ENCODE assay signal across 11 cellular contexts in genomic region chr1:156113263-156114004, GRCh38. TPM values are rescaled to one million over a fixed set of nuclear protein-coding genes. Genes with fewer than 3 reads are reported as not detected.
DNase-seq lines count a peak whose midpoint lies in the region; ATAC-seq, FAIRE-seq and TF ChIP-seq lines count a peak whose summit lies in the region.
"Had no signal": no experiment of that assay in that cellular context is flagged by ENCODE, and none has a peak within 500 bp of the region (broad histone marks: within the 10 kb centered on the region; RNA-seq: fewer than 3 reads in every experiment).

No MANE protein-coding gene starts in this region.

- BruUV-seq in MCF 10A (replicated peaks; lab: Mats Ljungman, UMichigan): no TSS peak

- TF ChIP-seq POLR2A in thyroid gland (IDR thresholded peaks at IDR 0.05) (no peak), GM12892 (IDR thresholded peaks at IDR 0.05; ENCODE audit: low read depth, low read length) (no peak)

- POLR2A ChIA-PET in activated CD8-positive, alpha-beta T cell treated with anti-CD3 and anti-CD28 coated beads for 36 hours (lab: Charles Lee): interaction anchor here (0.6 to 10.2 kb wide), 6 partner anchors 11 to 384 kb away, joined by 3 to 94 read pairs (median 8); no protein-coding TSS in a partner anchor
- POLR2A ChIA-PET in activated CD8-positive, alpha-beta T cell treated with anti-CD3 and anti-CD28 coated beads, Interleukin-2, amount 10 ng/mL, durations not matched to agents 7 days and 5 days (lab: Charles Lee): interaction anchor here (0.6 to 1.6 kb wide), 3 partner anchors 16 to 530 kb away, joined by 3 to 8 read pairs (median 3); no protein-coding TSS in a partner anchor
- POLR2A ChIA-PET in MCF 10A (lab: Yijun Ruan, JAX): interaction anchor here (0.6 to 25.7 kb wide), 11 partner anchors 14 to 1158 kb away, joined by 3 to 960 read pairs (median 4); partner anchors contain the start of genes KHDC4, PBXIP1, PMF1 and SLC25A44

- intact Hi-C loops in activated CD8-positive, alpha-beta T cell treated with anti-CD3 and anti-CD28 coated beads for 36 hours (cut with micrococcal nuclease): no loop called here
- intact Hi-C loops in MCF 10A (cut with micrococcal nuclease) (loop anchor here (1.0 kb wide), 3 partner anchors 7 to 17 kb away; no protein-coding TSS in a partner anchor), thyroid gland (cut with DNase I) (no loop called here)

- H3K4me1 Mint-ChIP-seq in activated CD8-positive, alpha-beta T cell treated with anti-CD3 and anti-CD28 coated beads for 36 hours (ENCODE audit: low read depth): peaks cover 45% of the 10 kb centered on the region
- peaks cover 24% of the 10 kb centered on the region for H3K4me1 Mint-ChIP-seq in activated CD8-positive, alpha-beta T cell treated with anti-CD3 and anti-CD28 coated beads, Interleukin-2, amount 10 ng/mL, durations not matched to agents 7 days and 5 days (ENCODE audit: low read depth)
- H3K4me1 Mint-ChIP-seq in MCF 10A (ENCODE audit: insufficient read depth, unreplicated experiment): peaks cover 49% of the 10 kb centered on the region

- H3K9me3 Mint-ChIP-seq in activated CD8-positive, alpha-beta T cell treated with anti-CD3 and anti-CD28 coated beads for 36 hours: no peaks in the 10 kb centered on the region
- no peaks in the 10 kb centered on the region for H3K9me3 Mint-ChIP-seq in activated CD8-positive, alpha-beta T cell treated with anti-CD3 and anti-CD28 coated beads, Interleukin-2, amount 10 ng/mL, durations not matched to agents 7 days and 5 days (ENCODE audit: insufficient read depth)
- no peaks in the 10 kb centered on the region for H3K9me3 Mint-ChIP-seq in MCF 10A (ENCODE audit: unreplicated experiment)
- H3K9me3 Mint-ChIP-seq: activated naive CD8-positive, alpha-beta T cell treated with anti-CD3 and anti-CD28 coated beads, Interleukin-2, amount 10 ng/mL, durations not matched to agents 7 days and 5 days had no signal

- peaks cover 31% of the 10 kb centered on the region for H3K4me1 ChIP-seq in mesodermal cell (ENCODE audit: control insufficient read depth, insufficient read depth, low read length, poor library complexity, severe bottlenecking)
- peaks cover 19 to 56% of the 10 kb centered on the region in 2 donors for H3K4me1 ChIP-seq in thyroid gland

- CTCF ChIA-PET in activated CD8-positive, alpha-beta T cell treated with anti-CD3 and anti-CD28 coated beads for 36 hours (lab: Charles Lee): interaction anchor here (1.4 to 14.1 kb wide), 4 partner anchors 14 to 112 kb away, joined by 3 to 164 read pairs (median 56); no protein-coding TSS in a partner anchor
- CTCF ChIA-PET in activated CD8-positive, alpha-beta T cell treated with anti-CD3 and anti-CD28 coated beads, Interleukin-2, amount 10 ng/mL, durations not matched to agents 7 days and 5 days (lab: Charles Lee): interaction anchor here (1.0 to 11.2 kb wide), 4 partner anchors 11 to 114 kb away, joined by 4 to 112 read pairs (median 40); no protein-coding TSS in a partner anchor
- CTCF ChIA-PET in MCF 10A (lab: Yijun Ruan, JAX): interaction anchor here (0.6 to 46.2 kb wide), 9 partner anchors 9 to 840 kb away, joined by 3 to 1892 read pairs (median 4); partner anchors contain the start of genes CLK2 and MEX3A

- peak overlapping the region; percentile 92 for H3K27ac ChIP-seq in mesodermal cell (ENCODE audit: low read depth, low read length, severe bottlenecking)
- H3K27ac ChIP-seq in thyroid gland: peak overlapping the region; percentile 95 to 98 (median 98)
- H3K27ac ChIP-seq: BLaER1 had no signal

- peaks cover 8% of the 10 kb centered on the region for H3K27me3 Mint-ChIP-seq in activated CD8-positive, alpha-beta T cell treated with anti-CD3 and anti-CD28 coated beads for 36 hours
- peaks cover 56% of the 10 kb centered on the region for H3K27me3 Mint-ChIP-seq in activated CD8-positive, alpha-beta T cell treated with anti-CD3 and anti-CD28 coated beads, Interleukin-2, amount 10 ng/mL, durations not matched to agents 7 days and 5 days (ENCODE audit: low read depth)
- no peaks in the 10 kb centered on the region for H3K27me3 Mint-ChIP-seq in MCF 10A (ENCODE audit: insufficient read depth, unreplicated experiment)

- peak overlapping the region; percentile 85 for H3K4me3 Mint-ChIP-seq in activated CD8-positive, alpha-beta T cell treated with anti-CD3 and anti-CD28 coated beads for 36 hours
- H3K4me3 Mint-ChIP-seq in activated CD8-positive, alpha-beta T cell treated with anti-CD3 and anti-CD28 coated beads, Interleukin-2, amount 10 ng/mL, durations not matched to agents 7 days and 5 days: no peak overlapping the region
- peak overlapping the region; percentile 79 for H3K4me3 Mint-ChIP-seq in MCF 10A (ENCODE audit: unreplicated experiment)

- H3K27ac Mint-ChIP-seq in activated CD8-positive, alpha-beta T cell treated with anti-CD3 and anti-CD28 coated beads for 36 hours: peak overlapping the region; percentile 87
- no peak overlapping the region for H3K27ac Mint-ChIP-seq in activated CD8-positive, alpha-beta T cell treated with anti-CD3 and anti-CD28 coated beads, Interleukin-2, amount 10 ng/mL, durations not matched to agents 7 days and 5 days
- peak overlapping the region; percentile 97 for H3K27ac Mint-ChIP-seq in MCF 10A (ENCODE audit: low read depth, unreplicated experiment)
- H3K27ac Mint-ChIP-seq: activated naive CD8-positive, alpha-beta T cell treated with anti-CD3 and anti-CD28 coated beads, Interleukin-2, amount 10 ng/mL, durations not matched to agents 7 days and 5 days had no signal

- H3K9me3 ChIP-seq in mesodermal cell (ENCODE audit: control insufficient read depth, low read length) (no peaks in the 10 kb centered on the region), thyroid gland (no peaks in the 10 kb centered on the region)
- H3K9me3 ChIP-seq: BLaER1 had no signal

- DNase-seq in activated CD8-positive, alpha-beta T cell treated with anti-CD3 and anti-CD28 coated beads for 36 hours: no peak
- no peak for DNase-seq in activated CD8-positive, alpha-beta T cell treated with anti-CD3 and anti-CD28 coated beads, Interleukin-2, amount 10 ng/mL, durations not matched to agents 7 days and 5 days
- DNase-seq in MCF 10A (ENCODE audit: unreplicated experiment) (no peak), thyroid gland (no peak), GM12892 (ENCODE audit: insufficient read length) (no peak)
- DNase-seq: activated naive CD8-positive, alpha-beta T cell treated with anti-CD3 and anti-CD28 coated beads, Interleukin-2, amount 10 ng/mL, durations not matched to agents 7 days and 5 days had no signal

- H3K27me3 ChIP-seq in thyroid gland: no peaks in the 10 kb centered on the region

- H3K36me3 ChIP-seq in mesodermal cell (ENCODE audit: control insufficient read depth, insufficient read depth, low read length) (peaks cover 26% of the 10 kb centered on the region), thyroid gland (no peaks in the 10 kb centered on the region)
- H3K36me3 ChIP-seq: BLaER1 had no signal

- TF ChIP-seq CTCF in activated CD8-positive, alpha-beta T cell treated with anti-CD3 and anti-CD28 coated beads for 36 hours (IDR thresholded peaks at IDR 0.05): no peak
- TF ChIP-seq CTCF in MCF 10A (IDR thresholded peaks at IDR 0.05; ENCODE audit: unreplicated experiment): no peak
- TF ChIP-seq CTCF in thyroid gland (IDR thresholded peaks at IDR 0.05): no peak

- H3K4me3 ChIP-seq in mesodermal cell (ENCODE audit: extremely low read depth, insufficient read depth, low read length, poor library complexity, severe bottlenecking) (no peak overlapping the region), thyroid gland (replicated peaks in 1 of 3) (no peak overlapping the region)
- H3K4me3 ChIP-seq: BLaER1 had no signal

- no peak for FAIRE-seq in GM12892 (lab: Jason Lieb, UNC)

- peaks cover 2% of the 10 kb centered on the region for H3K36me3 Mint-ChIP-seq in activated CD8-positive, alpha-beta T cell treated with anti-CD3 and anti-CD28 coated beads for 36 hours (ENCODE audit: low read depth)
- H3K36me3 Mint-ChIP-seq in activated CD8-positive, alpha-beta T cell treated with anti-CD3 and anti-CD28 coated beads, Interleukin-2, amount 10 ng/mL, durations not matched to agents 7 days and 5 days (ENCODE audit: low read depth): no peaks in the 10 kb centered on the region
- H3K36me3 Mint-ChIP-seq in MCF 10A (ENCODE audit: insufficient read depth, unreplicated experiment): peaks cover 8% of the 10 kb centered on the region
- H3K36me3 Mint-ChIP-seq: activated naive CD8-positive, alpha-beta T cell treated with anti-CD3 and anti-CD28 coated beads, Interleukin-2, amount 10 ng/mL, durations not matched to agents 7 days and 5 days had no signal

- 60 to 62% methylated on average over 1 to 3 of the region's 4 CpGs for WGBS in mesodermal cell (ENCODE audit: insufficient coverage in 2 of 2), 2 experiments
- 60 to 69% methylated on average over 4 of the region's 4 CpGs for WGBS in thyroid gland, 2 donors

- no peak for ATAC-seq in activated CD8-positive, alpha-beta T cell treated with anti-CD3 and anti-CD28 coated beads for 36 hours
- ATAC-seq in activated CD8-positive, alpha-beta T cell treated with anti-CD3 and anti-CD28 coated beads, Interleukin-2, amount 10 ng/mL, durations not matched to agents 7 days and 5 days: no peak
- no peak for ATAC-seq in GM18873 (IDR thresholded peaks at IDR 0.05; ENCODE audit: low FRiP score, unreplicated experiment)
- no peak for ATAC-seq in esophagus mucosa

RNA-seq across cellular contexts. Expression of gene LMNA, which starts 1.1 kb away (rescaled TPM):
- total RNA-seq in activated CD8-positive, alpha-beta T cell treated with anti-CD3 and anti-CD28 coated beads for 36 hours: 10 to 100 TPM; 51.8 to 56.6 TPM
- total RNA-seq in activated CD8-positive, alpha-beta T cell treated with anti-CD3 and anti-CD28 coated beads, Interleukin-2, amount 10 ng/mL, durations not matched to agents 7 days and 5 days: 10 to 100 TPM in 1 of 2 experiments, 1 to 10 TPM in 1; 8.5 to 10.3 TPM
- 620 and 716 TPM in 2 replicates for total RNA-seq in MCF 10A (2022)
- 193 TPM for polyA plus RNA-seq in mesodermal cell (2013, experiment 1 of 2)
- 171 TPM for polyA plus RNA-seq in mesodermal cell (2013, experiment 2 of 2)
- total RNA-seq in thyroid gland: 100 to 1,000 TPM; 235 to 412 (median 327) TPM
- 109 TPM for polyA plus RNA-seq in GM12892 (2012; ENCODE audit: missing spikeins)
- 315 TPM for total RNA-seq in esophagus mucosa

RNA-seq across cellular contexts. Expression of gene MEX3A, which starts 31.2 kb away (rescaled TPM):
- total RNA-seq in activated CD8-positive, alpha-beta T cell treated with anti-CD3 and anti-CD28 coated beads for 36 hours: under 1 TPM; 0.45 to 0.83 TPM
- total RNA-seq in activated CD8-positive, alpha-beta T cell treated with anti-CD3 and anti-CD28 coated beads, Interleukin-2, amount 10 ng/mL, durations not matched to agents 7 days and 5 days: under 1 TPM; 0.05 TPM
- total RNA-seq in MCF 10A (2022) (0.88 and 0.91 TPM in 2 replicates), thyroid gland (1 to 10 TPM in 1 of 4 donors, under 1 TPM in 3; 0.17 to 1.8 (median 0.33) TPM), esophagus mucosa (1.7 TPM)
- polyA plus RNA-seq in mesodermal cell (2013, experiment 1 of 2): 61.7 TPM
- 47.5 TPM for polyA plus RNA-seq in mesodermal cell (2013, experiment 2 of 2)
- 2.3 TPM for polyA plus RNA-seq in GM12892 (2012; ENCODE audit: missing spikeins)

RNA-seq across cellular contexts. Expression of gene SEMA4A, which starts 40.0 kb away (rescaled TPM):
- 10 to 100 TPM; 23.8 to 24.7 TPM for total RNA-seq in activated CD8-positive, alpha-beta T cell treated with anti-CD3 and anti-CD28 coated beads for 36 hours
- total RNA-seq in activated CD8-positive, alpha-beta T cell treated with anti-CD3 and anti-CD28 coated beads, Interleukin-2, amount 10 ng/mL, durations not matched to agents 7 days and 5 days: 10 to 100 TPM; 16.8 to 17.8 TPM
- 1.5 and 4.7 TPM in 2 replicates for total RNA-seq in MCF 10A (2022)
- polyA plus RNA-seq in mesodermal cell (2013, experiment 1 of 2): 1.6 TPM
- polyA plus RNA-seq in mesodermal cell (2013, experiment 2 of 2): 1.4 TPM
- 10 to 100 TPM; 21.5 to 50.8 (median 37.5) TPM for total RNA-seq in thyroid gland
- polyA plus RNA-seq in GM12892 (2012; ENCODE audit: missing spikeins): 19.0 TPM
- total RNA-seq in esophagus mucosa: 34.6 TPM

RNA-seq across cellular contexts. Expression of gene RAB25, which starts 52.5 kb away (rescaled TPM):
- under 1 TPM; 0.49 to 0.63 TPM for total RNA-seq in activated CD8-positive, alpha-beta T cell treated with anti-CD3 and anti-CD28 coated beads for 36 hours
- under 1 TPM in 1 of 2 experiments, not detected in 1; 0.50 TPM for total RNA-seq in activated CD8-positive, alpha-beta T cell treated with anti-CD3 and anti-CD28 coated beads, Interleukin-2, amount 10 ng/mL, durations not matched to agents 7 days and 5 days
- total RNA-seq in MCF 10A (2022) (1.6 and 5.5 TPM in 2 replicates), thyroid gland (10 to 100 TPM; 65.9 to 88.0 (median 74.1) TPM), esophagus mucosa (420 TPM)
- 0.74 TPM for polyA plus RNA-seq in mesodermal cell (2013, experiment 1 of 2)
- 0.91 TPM for polyA plus RNA-seq in mesodermal cell (2013, experiment 2 of 2)
- not detected for polyA plus RNA-seq in GM12892 (2012; ENCODE audit: missing spikeins)
- total RNA-seq: lung microvascular endothelial cell had no signal

RNA-seq across cellular contexts. Expression of gene LAMTOR2, which starts 58.9 kb away (rescaled TPM):
- total RNA-seq in activated CD8-positive, alpha-beta T cell treated with anti-CD3 and anti-CD28 coated beads for 36 hours: 10 to 100 TPM; 48.9 to 49.4 TPM
- total RNA-seq in activated CD8-positive, alpha-beta T cell treated with anti-CD3 and anti-CD28 coated beads, Interleukin-2, amount 10 ng/mL, durations not matched to agents 7 days and 5 days: 10 to 100 TPM; 72.4 to 74.1 TPM
- 88.1 and 104 TPM in 2 replicates for total RNA-seq in MCF 10A (2022)
- 87.0 TPM for polyA plus RNA-seq in mesodermal cell (2013, experiment 1 of 2)
- polyA plus RNA-seq in mesodermal cell (2013, experiment 2 of 2): 84.4 TPM
- 10 to 100 TPM; 14.7 to 76.8 (median 41.1) TPM for total RNA-seq in thyroid gland
- polyA plus RNA-seq in GM12892 (2012; ENCODE audit: missing spikeins): 69.0 TPM
- 62.3 TPM for total RNA-seq in esophagus mucosa

Comparison
In these comparisons a context has a peak if more than half of its experiments do, and no peak if none do; other contexts are left out.
1. RNA of gene LMNA, which starts 1.1 kb away (total RNA-seq): 620 to 716 TPM in MCF 10A, 235 to 412 TPM in thyroid gland, 315 TPM in esophagus mucosa (single experiment) and 51.8 to 56.6 TPM in activated CD8-positive, alpha-beta T cell treated with anti-CD3 and anti-CD28 coated beads for 36 hours; 8.5 to 10.3 TPM in activated CD8-positive, alpha-beta T cell treated with anti-CD3 and anti-CD28 coated beads, Interleukin-2, amount 10 ng/mL, durations not matched to agents 7 days and 5 days; every median in the first group is over 4 times any median in the second.